Comparison of ENCODE assay signal across 17 cellular contexts in the genomic region with DNA sequence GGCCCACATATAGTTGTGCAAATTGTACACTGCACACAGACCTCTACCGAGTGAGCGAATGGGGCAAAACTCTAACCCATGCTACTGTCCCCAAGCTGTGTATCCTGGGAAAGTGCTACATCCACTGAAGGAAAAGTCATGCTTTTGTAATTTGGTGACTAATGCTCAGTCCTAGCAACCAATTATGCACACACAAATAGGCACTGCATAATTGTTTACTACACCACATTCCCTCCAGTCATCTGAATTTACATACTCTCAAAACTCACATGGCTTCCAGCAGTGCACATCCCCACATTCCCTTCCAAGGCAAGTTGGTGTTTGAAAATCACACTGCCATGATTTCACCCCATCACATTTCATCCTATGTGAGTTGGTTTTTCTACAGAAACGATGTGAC.
DNase-seq lines count a peak whose midpoint lies in the region; ATAC-seq, FAIRE-seq and TF ChIP-seq lines count a peak whose summit lies in the region.
"Had no signal": no experiment of that assay in that cellular context is flagged by ENCODE, and none has a peak within 500 bp of the region (broad histone marks: within the 10 kb centered on the region; RNA-seq: fewer than 3 reads in every experiment).

No MANE protein-coding gene starts in this region.

- H3K9ac ChIP-seq in GM12878 (ENCODE audit: control insufficient read depth, insufficient read depth, low read length), result no peak overlapping the region

- SMC1A ChIA-PET in GM12878 (lab: Charles Lee; ENCODE audit: uncharacterized antibody, unreplicated experiment), result no interaction called here

- H3K27me3 ChIP-seq in A673 (replicated peaks; ENCODE audit: insufficient read depth, low read depth, low read length, poor library complexity), result no peaks in the 10 kb centered on the region
- H3K27me3 ChIP-seq in GM12878 (replicated peaks in 1 of 2; ENCODE audit: control insufficient read depth in 2 of 2, insufficient read depth in 2 of 2, low read length in 1 of 2), result no peaks in the 10 kb centered on the region
- H3K27me3 ChIP-seq in effector memory CD4-positive, alpha-beta T cell (replicated peaks; ENCODE audit: control insufficient read depth, insufficient read depth, low read length, poor library complexity, severe bottlenecking), result peaks cover 3% of the 10 kb centered on the region

- CTCF ChIA-PET in A673 (lab: Charles Lee), result no interaction called here
- CTCF ChIA-PET in GM12878 (lab: Yijun Ruan, JAX), result no interaction called here
- CTCF ChIA-PET in Calu3 (lab: Charles Lee), result interaction anchor here (0.6 kb wide), 2 partner anchors 182 to 1500 kb away, joined by 3 read pairs; no protein-coding TSS in a partner anchor

- H3K9me3 Mint-ChIP-seq in endothelial cell (ENCODE audit: unreplicated experiment) (no peaks in the 10 kb centered on the region), Calu3 (ENCODE audit: low read depth, unreplicated experiment) (no peaks in the 10 kb centered on the region)

- H3K4me1 Mint-ChIP-seq in endothelial cell (ENCODE audit: unreplicated experiment) (peaks cover 13% of the 10 kb centered on the region), Calu3 (ENCODE audit: low read depth, unreplicated experiment) (no peaks in the 10 kb centered on the region)

- H2AFZ ChIP-seq in GM12878 (ENCODE audit: control insufficient read depth, low read depth, low read length), result no peak overlapping the region

- peaks cover 4% of the 10 kb centered on the region for H3K36me3 Mint-ChIP-seq in endothelial cell (ENCODE audit: low read depth, unreplicated experiment)
- no peaks in the 10 kb centered on the region for H3K36me3 Mint-ChIP-seq in Calu3 (ENCODE audit: insufficient read depth, unreplicated experiment)

- no peak for TF ChIP-seq POLR2A in GM12878 (IDR thresholded peaks at IDR 0.05; ENCODE audit: low read depth, low read length)

- peaks cover 87% of the 10 kb centered on the region for H3K4me1 ChIP-seq in A673 (ENCODE audit: insufficient read depth, low read length, poor library complexity, severe bottlenecking)
- no peaks in the 10 kb centered on the region for H3K4me1 ChIP-seq in GM12878 (ENCODE audit: control insufficient read depth, insufficient read depth, low read length)
- H3K4me1 ChIP-seq in effector memory CD4-positive, alpha-beta T cell (ENCODE audit: control insufficient read depth, insufficient read depth, low read length, poor library complexity, severe bottlenecking), result no peaks in the 10 kb centered on the region

- FAIRE-seq in GM12878 (lab: Jason Lieb, UNC), result no peak

- H3K27ac Mint-ChIP-seq in endothelial cell (ENCODE audit: unreplicated experiment), result no peak overlapping the region
- H3K27ac Mint-ChIP-seq in Calu3 (ENCODE audit: unreplicated experiment), result no peak overlapping the region

- no peak for TF ChIP-seq RAD21 in GM12878 (IDR thresholded peaks at IDR 0.05; ENCODE audit: insufficient read depth, low read depth, low read length)

- H3K79me2 ChIP-seq in GM12878 (ENCODE audit: control insufficient read depth, insufficient read depth, low read length), result no peaks in the 10 kb centered on the region

- in situ Hi-C loops in GM12878 (cut with MboI), result no loop called here

- TF ChIP-seq EP300 in GM12878 (IDR thresholded peaks at IDR 0.05; ENCODE audit: borderline replicate concordance in 1 of 2, control insufficient read depth in 1 of 2, low read depth in 2 of 2, low read length in 2 of 2), result no peak

- H3K9me3 ChIP-seq in A673 (ENCODE audit: low read depth, low read length, poor library complexity, severe bottlenecking), result no peaks in the 10 kb centered on the region
- H3K9me3 ChIP-seq in GM12878 (replicated peaks; ENCODE audit: control insufficient read depth, insufficient read depth, low read length), result no peaks in the 10 kb centered on the region; the same call in 2 of the 3 replicates
- no peaks in the 10 kb centered on the region for H3K9me3 ChIP-seq in effector memory CD4-positive, alpha-beta T cell (ENCODE audit: control insufficient read depth, low read length)

- H3K4me2 ChIP-seq in GM12878 (ENCODE audit: control insufficient read depth, insufficient read depth), result no peak overlapping the region

- TF ChIP-seq CTCF in A673 (conservative IDR thresholded peaks at IDR 0.05; ENCODE audit: low read depth, low read length) (no peak), HFF-Myc (IDR thresholded peaks at IDR 0.05; ENCODE audit: low read depth, low read length, missing control alignments) (no peak), GM12878 (IDR thresholded peaks at IDR 0.05 in 2 of 3, conservative IDR thresholded peaks at IDR 0.05 in 1 of 3; ENCODE audit: control insufficient read depth in 2 of 3, extremely low read depth in 1 of 3, insufficient read depth in 1 of 3, low read depth in 3 of 3, low read length in 3 of 3) (no peak), endothelial cell (IDR thresholded peaks at IDR 0.05; ENCODE audit: unreplicated experiment) (no peak), Calu3 (IDR thresholded peaks at IDR 0.05; ENCODE audit: unreplicated experiment) (no peak)

- ATAC-seq in GM12878, result no peak

- intact Hi-C loops in A673 (cut with micrococcal nuclease; ENCODE audit: unreplicated experiment), result loop anchor here (1.0 to 10.0 kb wide), 3 partner anchors 60 to 1148 kb away; a partner anchor contains a TSS
- intact Hi-C loops in GM12878 (cut with micrococcal nuclease; ENCODE audit: unreplicated experiment), result no loop called here
- intact Hi-C loops in Calu3 (cut with micrococcal nuclease; ENCODE audit: unreplicated experiment), result no loop called here

- RAD21 ChIA-PET in GM12878 (lab: Charles Lee; ENCODE audit: unreplicated experiment), result no interaction called here

- no peaks in the 10 kb centered on the region for H4K20me1 ChIP-seq in GM12878 (ENCODE audit: control insufficient read depth, insufficient read depth)

- POLR2A ChIA-PET in A673 (lab: Charles Lee; ENCODE audit: low non-redundant PET) (no interaction called here), GM12878 (lab: Charles Lee) (no interaction called here)

- H3K27ac ChIP-seq in A673 (ENCODE audit: low read depth, low read length, poor library complexity, severe bottlenecking), result peak overlapping the region; percentile 90
- H3K27ac ChIP-seq in GM12878 (ENCODE audit: control insufficient read depth, insufficient read depth), result no peak overlapping the region
- H3K27ac ChIP-seq in effector memory CD4-positive, alpha-beta T cell (ENCODE audit: insufficient read depth, low read length, poor library complexity, severe bottlenecking), result no peak overlapping the region
- H3K27ac ChIP-seq: HL-60 had no signal

- H3K27me3 Mint-ChIP-seq in endothelial cell (ENCODE audit: unreplicated experiment), result peaks cover 4% of the 10 kb centered on the region
- peaks cover 59% of the 10 kb centered on the region for H3K27me3 Mint-ChIP-seq in Calu3 (ENCODE audit: unreplicated experiment)

- BruUV-seq in A673 (replicated peaks; lab: Mats Ljungman, UMichigan) (no TSS peak), GM12878 (replicated peaks; lab: Mats Ljungman, UMichigan) (no TSS peak), Calu3 (replicated peaks; lab: Mats Ljungman, UMichigan) (no TSS peak)

- H3K4me3 ChIP-seq in A673 (ENCODE audit: low read depth, low read length, poor library complexity, severe bottlenecking) (peak overlapping the region; percentile 11), HFF-Myc (replicated peaks; ENCODE audit: low read depth, low read length) (no peak overlapping the region), GM12878 (no peak overlapping the region)
- H3K4me3 ChIP-seq in effector memory CD4-positive, alpha-beta T cell (ENCODE audit: insufficient read depth, low read depth, low read length, poor library complexity, severe bottlenecking), result no peak overlapping the region

- H3K4me3 Mint-ChIP-seq in endothelial cell (ENCODE audit: unreplicated experiment) (no peak overlapping the region), Calu3 (ENCODE audit: low read depth, unreplicated experiment) (no peak overlapping the region)

- DNase-seq in A673 (ENCODE audit: low spot score) (peak; percentile 90), HFF-Myc (ENCODE audit: extremely low read depth, low read depth) (peak; percentile 81), GM12878 (ENCODE audit: low read depth, low spot score) (no peak), iris pigment epithelial cell (ENCODE audit: low read depth) (peak; percentile 71), endothelial cell (ENCODE audit: low spot score) (no peak), Calu3 (no peak), NCI-H1694 treated with DMSO at 0.1 percent for 48 hours (lab: John Stamatoyannopoulos, UW) (no peak)
- no peak for DNase-seq in effector memory CD4-positive, alpha-beta T cell
- DNase-seq: ACHN, activated T-cell treated with anti-CD3 and anti-CD28 coated beads for 4 hours, amygdala, erythroblast, islet precursor cell, NCI-H1048, NCI-H510A, Right ventricle myocardium superior had no signal

- WGBS in GM12878 (ENCODE audit: insufficient coverage, insufficient replicate concordance, low lambda C conversion rate, missing lambda C conversion rate), result 61% methylated on average over 3 of the region's 3 CpGs

- H3K36me3 ChIP-seq in A673 (ENCODE audit: insufficient read depth, low read length, poor library complexity, severe bottlenecking), result no peaks in the 10 kb centered on the region
- H3K36me3 ChIP-seq in GM12878 (ENCODE audit: control insufficient read depth in 2 of 2, insufficient read depth in 2 of 2, low read length in 1 of 2), result no peaks in the 10 kb centered on the region
- no peaks in the 10 kb centered on the region for H3K36me3 ChIP-seq in effector memory CD4-positive, alpha-beta T cell (ENCODE audit: control insufficient read depth, insufficient read depth, low read length)

TF ChIP-seq in GM12878, 131 proteins besides CTCF, POLR2A, EP300 and RAD21:
- TF ChIP-seq, protein P1, sequence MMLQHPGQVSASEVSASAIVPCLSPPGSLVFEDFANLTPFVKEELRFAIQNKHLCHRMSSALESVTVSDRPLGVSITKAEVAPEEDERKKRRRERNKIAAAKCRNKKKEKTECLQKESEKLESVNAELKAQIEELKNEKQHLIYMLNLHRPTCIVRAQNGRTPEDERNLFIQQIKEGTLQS (IDR thresholded peaks at IDR 0.05; ENCODE audit: borderline replicate concordance, extremely low read depth, low read depth, low read length), result no peak
- 0 out of 2 replicates have a peak, but pooled peaks have one; percentile 4 for TF ChIP-seq PML (IDR thresholded peaks at IDR 0.05; ENCODE audit: low read length)

Comparison
In these comparisons a context has a peak if more than half of its experiments do, and no peak if none do; other contexts are left out.
1. DNase-seq: peak in A673 (single experiment), HFF-Myc (single experiment) and iris pigment epithelial cell (single experiment); none in GM12878 (single experiment), endothelial cell (single experiment), Calu3 (single experiment), effector memory CD4-positive, alpha-beta T cell (0 of 3) and NCI-H1694 treated with DMSO at 0.1 percent for 48 hours (single experiment).